In the genomic region with DNA sequence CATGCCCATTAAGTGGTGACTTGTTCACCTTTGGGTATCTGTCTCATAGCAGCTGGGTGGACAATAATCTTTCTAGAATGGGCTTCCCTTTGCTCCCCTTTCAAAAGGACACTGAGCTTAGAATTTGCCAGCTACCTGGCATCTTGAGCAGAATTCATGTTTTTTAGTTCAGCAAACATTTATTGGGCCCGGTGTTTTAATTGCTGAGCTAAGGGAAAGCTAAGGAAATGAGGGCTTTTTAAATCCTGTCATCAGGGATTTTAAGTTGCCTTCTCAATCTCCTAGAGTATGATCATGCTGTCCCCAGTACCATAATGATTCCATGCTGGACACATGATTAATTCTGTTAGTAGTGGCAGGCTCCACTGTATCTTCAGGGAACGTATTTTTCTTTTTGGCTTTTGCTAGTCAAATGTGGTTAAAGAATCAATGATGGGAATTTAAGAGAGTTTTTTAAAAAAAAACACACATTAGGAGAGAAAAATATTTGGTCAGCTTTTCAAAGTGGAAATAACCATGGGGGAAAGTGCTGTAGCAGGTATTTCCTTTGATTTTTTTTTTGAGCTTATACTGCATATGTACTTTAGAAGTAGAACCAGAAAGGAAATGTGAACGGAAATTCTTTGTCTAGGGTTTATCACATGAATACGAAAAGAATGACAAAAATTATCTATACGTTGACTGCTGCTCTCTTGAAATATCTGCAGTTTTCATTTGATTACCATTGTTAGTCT, we compare ENCODE assay signal across 21 cellular contexts.
A peak's percentile ranks its signal among the peaks of the same experiment; 100 is the strongest.
DNase-seq lines count a peak whose midpoint lies in the region; ATAC-seq, FAIRE-seq and TF ChIP-seq lines count a peak whose summit lies in the region.
"Had no signal": no experiment of that assay in that cellular context is flagged by ENCODE, and none has a peak within 500 bp of the region (broad histone marks: within the 10 kb centered on the region; RNA-seq: fewer than 3 reads in every experiment).

No MANE protein-coding gene starts in this region.

- H3K9ac ChIP-seq in IMR-90 (ENCODE audit: low read depth, low read length) (no peak overlapping the region), endothelial cell of umbilical vein (replicated peaks; ENCODE audit: extremely low read depth, insufficient read depth, low read length) (no peak overlapping the region)
- H3K9ac ChIP-seq: BLaER1 treated with 17β-estradiol and CSF1 and Interleukin-3, amounts not matched to agents 10 nM and 100 nM had no signal

- FAIRE-seq in colon (lab: Jason Lieb, UNC) = peak; percentile 21
- FAIRE-seq in endothelial cell of umbilical vein (lab: Jason Lieb, UNC) = no peak
- FAIRE-seq: A204.1, D721Med, G401.6, GM12891, GM19239 had no signal

- no peak overlapping the region for H3K14ac ChIP-seq in IMR-90 (replicated peaks; ENCODE audit: low read depth, low read length)

- in situ Hi-C loops in IMR-90 (cut with MboI; ENCODE audit: low sequenced_read_pairs) = no loop called here
- in situ Hi-C loops in gastrocnemius medialis (cut with MboI; ENCODE audit: low sequenced_read_pairs in 4 of 4) = no loop called here

- H2BK5ac ChIP-seq in IMR-90 (ENCODE audit: low read depth, low read length, poor library complexity, severe bottlenecking) = no peak overlapping the region

- H2AK5ac ChIP-seq in IMR-90 (ENCODE audit: low read depth, low read length) = no peak overlapping the region

- H4K5ac ChIP-seq in IMR-90 (ENCODE audit: low read depth, low read length) = no peak overlapping the region

- ATAC-seq in IMR-90 (ENCODE audit: low read depth) = no peak
- no peak for ATAC-seq in GM21526 (IDR thresholded peaks at IDR 0.05; ENCODE audit: low FRiP score, unreplicated experiment)
- ATAC-seq in gastrocnemius medialis = no peak
- ATAC-seq: CD8-positive, alpha-beta T cell had no signal

- H3K4me3 ChIP-seq in IMR-90 (ENCODE audit: insufficient read depth, low read depth, low read length) (no peak overlapping the region), endothelial cell of umbilical vein (replicated peaks in 1 of 3; ENCODE audit: insufficient read depth in 1 of 3, low read depth in 1 of 3, low read length in 3 of 3) (no peak overlapping the region), gastrocnemius medialis (no peak overlapping the region)
- H3K4me3 ChIP-seq: BLaER1 treated with 17β-estradiol and CSF1 and Interleukin-3, amounts not matched to agents 10 nM and 100 nM had no signal

- no peaks in the 10 kb centered on the region for H4K20me1 ChIP-seq in IMR-90 (ENCODE audit: insufficient read depth, low read length)
- H4K20me1 ChIP-seq in endothelial cell of umbilical vein (replicated peaks; ENCODE audit: control insufficient read depth, extremely low read depth, insufficient read depth, low read length) = no peaks in the 10 kb centered on the region
- H4K20me1 ChIP-seq: BLaER1 treated with 17β-estradiol and CSF1 and Interleukin-3, amounts not matched to agents 10 nM and 100 nM had no signal

- H3K27ac ChIP-seq in IMR-90 (ENCODE audit: insufficient read depth, low read length) = no peak overlapping the region
- H3K27ac ChIP-seq in endothelial cell of umbilical vein (ENCODE audit: insufficient read depth, low read depth, low read length) = no peak overlapping the region
- no peak overlapping the region for H3K27ac ChIP-seq in gastrocnemius medialis
- H3K27ac ChIP-seq: BLaER1 treated with 17β-estradiol and CSF1 and Interleukin-3, amounts not matched to agents 10 nM and 100 nM; C4-2B had no signal

- H2BK15ac ChIP-seq in IMR-90 (ENCODE audit: low read depth, low read length) = no peak overlapping the region

- no peaks in the 10 kb centered on the region for H3K79me2 ChIP-seq in endothelial cell of umbilical vein (ENCODE audit: control insufficient read depth, insufficient read depth, low read length)

- peaks cover 2% of the 10 kb centered on the region for H3K9me3 ChIP-seq in IMR-90 (ENCODE audit: control insufficient read depth, insufficient read depth, low read length)
- H3K9me3 ChIP-seq in endothelial cell of umbilical vein (replicated peaks; ENCODE audit: control insufficient read depth, insufficient read depth, low read length) = no peaks in the 10 kb centered on the region
- no peaks in the 10 kb centered on the region for H3K9me3 ChIP-seq in gastrocnemius medialis
- H3K9me3 ChIP-seq: Caco-2 had no signal

- no peak overlapping the region for H4K8ac ChIP-seq in IMR-90 (ENCODE audit: low read depth in 2 of 2, low read length in 2 of 2)

- no peaks in the 10 kb centered on the region for H3K79me1 ChIP-seq in IMR-90 (ENCODE audit: low read depth in 1 of 2, low read length in 2 of 2)

- no peak overlapping the region for H2BK20ac ChIP-seq in IMR-90 (ENCODE audit: low read depth, low read length)

- H3K4ac ChIP-seq in IMR-90 (ENCODE audit: low read depth, low read length) = no peak overlapping the region

- no peak overlapping the region for H4K91ac ChIP-seq in IMR-90 (ENCODE audit: insufficient read depth, low read depth, low read length)

- no peak for TF ChIP-seq CTCF in IMR-90 (conservative IDR thresholded peaks at IDR 0.05; ENCODE audit: low read depth, low read length)
- TF ChIP-seq CTCF in endothelial cell of umbilical vein (IDR thresholded peaks at IDR 0.05; ENCODE audit: extremely low read depth in 1 of 2, insufficient read depth in 1 of 2, low read depth in 1 of 2, low read length in 2 of 2) = no peak
- TF ChIP-seq CTCF in gastrocnemius medialis (IDR thresholded peaks at IDR 0.05 in 4 of 5, conservative IDR thresholded peaks at IDR 0.05 in 1 of 5) = no peak

- H2AK9ac ChIP-seq in IMR-90 (replicated peaks; ENCODE audit: low read depth, low read length, poor library complexity) = no peak overlapping the region

- no peak for TF ChIP-seq RAD21 in IMR-90 (IDR thresholded peaks at IDR 0.05; ENCODE audit: low read length)

- POLR2A ChIA-PET in IMR-90 (lab: Charles Lee; ENCODE audit: unreplicated experiment) = no interaction called here
- POLR2A ChIA-PET in endothelial cell of umbilical vein (lab: Charles Lee) = no interaction called here

- no CpG with 5 or more reads among the region's 5 CpGs for WGBS in IMR-90 (ENCODE audit: extremely low coverage in 2 of 2, insufficient read length in 1 of 2), 2 experiments

- H3K27me3 ChIP-seq in IMR-90 (ENCODE audit: control insufficient read depth, insufficient read depth, low read length) (no peaks in the 10 kb centered on the region), endothelial cell of umbilical vein (ENCODE audit: control insufficient read depth in 2 of 2, insufficient read depth in 2 of 2, low read length in 2 of 2) (no peaks in the 10 kb centered on the region), gastrocnemius medialis (no peaks in the 10 kb centered on the region)

- dilution Hi-C loops in IMR-90 (cut with HindIII; ENCODE audit: low sequenced_read_pairs, unreplicated experiment) = no loop called here
- dilution Hi-C loops in endothelial cell of umbilical vein (cut with MboI; ENCODE audit: extremely low pct_ligation_motif_present, low sequenced_read_pairs) = no loop called here

- H3K18ac ChIP-seq in IMR-90 (ENCODE audit: low read depth, low read length) = no peak overlapping the region

- H2AFZ ChIP-seq in IMR-90 (replicated peaks; ENCODE audit: low read length, poor library complexity) = no peak overlapping the region
- no peak overlapping the region for H2AFZ ChIP-seq in endothelial cell of umbilical vein (ENCODE audit: low read depth, low read length)

- H3K36me3 ChIP-seq in IMR-90 (ENCODE audit: control insufficient read depth, insufficient read depth, low read length) (no peaks in the 10 kb centered on the region), endothelial cell of umbilical vein (ENCODE audit: control insufficient read depth in 2 of 2, extremely low read depth in 1 of 2, insufficient read depth in 2 of 2, low read length in 2 of 2) (no peaks in the 10 kb centered on the region), gastrocnemius medialis (no peaks in the 10 kb centered on the region)
- H3K36me3 ChIP-seq: BLaER1 treated with 17β-estradiol and CSF1 and Interleukin-3, amounts not matched to agents 10 nM and 100 nM had no signal

- H3K4me1 ChIP-seq in IMR-90 (ENCODE audit: control insufficient read depth, insufficient read depth, low read length) = no peaks in the 10 kb centered on the region
- no peaks in the 10 kb centered on the region for H3K4me1 ChIP-seq in endothelial cell of umbilical vein (ENCODE audit: control insufficient read depth, extremely low read depth, insufficient read depth, low read length)
- H3K4me1 ChIP-seq in gastrocnemius medialis = no peaks in the 10 kb centered on the region
- H3K4me1 ChIP-seq: BLaER1 treated with 17β-estradiol and CSF1 and Interleukin-3, amounts not matched to agents 10 nM and 100 nM; Caco-2 had no signal

- CTCF ChIA-PET in IMR-90 (lab: Yijun Ruan, JAX) = no interaction called here
- CTCF ChIA-PET in endothelial cell of umbilical vein (lab: Charles Lee) = interaction anchor here (1.3 kb wide), 1 partner anchor 175 kb away, joined by 4 read pairs; no protein-coding TSS in a partner anchor

- no peaks in the 10 kb centered on the region for H3K9me1 ChIP-seq in IMR-90 (ENCODE audit: insufficient read depth, low read length)
- H3K9me1 ChIP-seq in endothelial cell of umbilical vein (replicated peaks; ENCODE audit: control insufficient read depth, extremely low read depth, insufficient read depth, low read length) = no peaks in the 10 kb centered on the region

- intact Hi-C loops in IMR-90 (cut with micrococcal nuclease) (no loop called here), endothelial cell of umbilical vein (cut with micrococcal nuclease) (no loop called here), gastrocnemius medialis (cut with DNase I; ENCODE audit: low total_unique reads) (no loop called here)

- no peak overlapping the region for H2BK120ac ChIP-seq in IMR-90 (ENCODE audit: low read depth, low read length)

- H3K4me2 ChIP-seq in IMR-90 (ENCODE audit: low read depth, low read length) = no peak overlapping the region
- H3K4me2 ChIP-seq in endothelial cell of umbilical vein (ENCODE audit: insufficient read depth, low read length) = no peak overlapping the region
- H3K4me2 ChIP-seq: BLaER1 treated with 17β-estradiol and CSF1 and Interleukin-3, amounts not matched to agents 10 nM and 100 nM had no signal

- DNase-seq in IMR-90 (no peak), endothelial cell of umbilical vein (ENCODE audit: low read depth, low spot score) (peak; percentile 31), gastrocnemius medialis (no peak)
- DNase-seq in activated effector memory CD4-positive, alpha-beta T cell treated with Interleukin-2 at 50 U/mL for 16 hours = no peak
- DNase-seq: 8988T; AML-193; Caco-2; Calu3; CD4-positive, alpha-beta T cell; CD8-positive, alpha-beta T cell; DMS79 treated with DMSO at 0.1 percent for 48 hours; GF-D8 had no signal

- no peak overlapping the region for H3K23ac ChIP-seq in IMR-90 (ENCODE audit: low read depth, low read length)

- no peak for TF ChIP-seq POLR2A in IMR-90 (IDR thresholded peaks at IDR 0.05; ENCODE audit: low read depth, low read length)
- no peak for TF ChIP-seq POLR2A in endothelial cell of umbilical vein (IDR thresholded peaks at IDR 0.05; ENCODE audit: low read depth, low read length)
- TF ChIP-seq POLR2A in gastrocnemius medialis (IDR thresholded peaks at IDR 0.05) = no peak

- no peak overlapping the region for H3K56ac ChIP-seq in IMR-90 (ENCODE audit: extremely low read depth, insufficient read depth, low read length)

- no TSS peak for BruUV-seq in IMR-90 (replicated peaks; lab: Mats Ljungman, UMichigan)
- no TSS peak for BruUV-seq in endothelial cell of umbilical vein (replicated peaks; lab: Mats Ljungman, UMichigan)

TF ChIP-seq in endothelial cell of umbilical vein, 7 proteins besides CTCF, POLR2A, EP300 and RAD21 (continues in another document):
- TF ChIP-seq JUN (IDR thresholded peaks at IDR 0.05; ENCODE audit: borderline replicate concordance, insufficient read depth, insufficient read length, low read depth) = no peak
